ENCODE assay signal across 11 cellular contexts in the genomic region with DNA sequence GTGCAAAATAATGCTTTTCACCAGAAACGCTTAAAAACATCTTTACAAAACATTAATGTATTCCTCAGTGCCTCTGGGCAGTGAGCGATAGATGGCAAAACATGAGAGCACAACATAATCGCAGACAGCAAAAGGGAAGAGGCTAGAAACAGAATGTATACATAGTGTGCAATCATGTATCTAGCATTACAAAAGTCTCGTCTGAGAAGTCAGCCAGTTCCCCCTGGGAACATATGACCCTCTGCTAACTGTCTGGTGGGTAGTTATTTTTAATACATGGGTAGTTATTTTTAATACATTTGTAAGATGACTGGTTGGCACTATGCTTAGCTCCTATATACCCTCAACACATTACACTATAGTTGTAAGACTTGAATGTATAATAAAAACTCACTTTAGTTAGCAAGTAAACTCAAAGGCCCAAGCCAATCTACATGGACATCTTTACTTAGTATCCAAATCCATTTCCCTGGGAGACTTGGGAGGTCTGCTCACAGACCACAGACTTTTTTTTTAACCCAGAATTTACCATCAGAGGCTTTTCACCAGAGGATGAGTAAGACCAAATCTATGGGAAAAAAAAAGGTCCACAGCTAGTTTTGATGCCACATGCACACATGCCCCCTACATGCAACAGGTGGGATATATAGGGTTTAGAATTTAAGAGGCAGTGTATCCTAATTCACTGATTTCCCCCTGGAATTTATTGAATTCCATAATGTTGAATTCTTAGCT.
A peak's percentile ranks its signal among the peaks of the same experiment; 100 is the strongest.
DNase-seq lines count a peak whose midpoint lies in the region; ATAC-seq, FAIRE-seq and TF ChIP-seq lines count a peak whose summit lies in the region.
"Had no signal": no experiment of that assay in that cellular context is flagged by ENCODE, and none has a peak within 500 bp of the region (broad histone marks: within the 10 kb centered on the region; RNA-seq: fewer than 3 reads in every experiment).

No MANE protein-coding gene starts in this region.

- no peak for TF ChIP-seq POLR2A in H1 (IDR thresholded peaks at IDR 0.05; ENCODE audit: control extremely low read depth in 1 of 2, low read depth in 2 of 2, low read length in 2 of 2)
- no peak for TF ChIP-seq POLR2A in esophagus muscularis mucosa (IDR thresholded peaks at IDR 0.05; ENCODE audit: low read depth)

- H2BK12ac ChIP-seq in H1 (ENCODE audit: low read depth, low read length), result no peak overlapping the region

- no peak overlapping the region for H3K9ac ChIP-seq in H1 (replicated peaks in 1 of 4; ENCODE audit: extremely low read depth in 1 of 4, low read depth in 3 of 4, low read length in 3 of 4)

- H4K5ac ChIP-seq in H1 (ENCODE audit: insufficient read length, low read depth, low read length), result no peak overlapping the region

- H2AK5ac ChIP-seq in H1 (ENCODE audit: low read depth, low read length), result no peak overlapping the region

- no peak overlapping the region for H3K27ac Mint-ChIP-seq in osteocyte (ENCODE audit: unreplicated experiment)
- H3K27ac Mint-ChIP-seq in activated CD4-positive, alpha-beta memory T cell treated with anti-CD3 and anti-CD28 coated beads for 36 hours, result no peak overlapping the region
- H3K27ac Mint-ChIP-seq: activated naive CD4-positive, alpha-beta T cell treated with anti-CD3 and anti-CD28 coated beads for 36 hours had no signal

- intact Hi-C loops in activated CD4-positive, alpha-beta memory T cell treated with anti-CD3 and anti-CD28 coated beads for 36 hours (cut with micrococcal nuclease), result no loop called here
- intact Hi-C loops in esophagus muscularis mucosa (cut with DNase I), result no loop called here

- H2BK120ac ChIP-seq in H1 (replicated peaks; ENCODE audit: low read depth, low read length), result no peak overlapping the region

- H3K79me1 ChIP-seq in H1 (ENCODE audit: low read depth, low read length), result no peaks in the 10 kb centered on the region; the same call in 1 of the 2 replicates

- no peak overlapping the region; a peak in 1 of 4 replicates for H3K4me2 ChIP-seq in H1 (ENCODE audit: insufficient read depth in 1 of 2, low read depth in 2 of 2, low read length in 2 of 2)

- no peak overlapping the region for H3K4me3 ChIP-seq in H1 (ENCODE audit: extremely low read depth in 1 of 4, insufficient read depth in 2 of 4, low read depth in 3 of 4, low read length in 4 of 4)
- H3K4me3 ChIP-seq in esophagus muscularis mucosa, result no peak overlapping the region

- H3K9me3 Mint-ChIP-seq in osteocyte (ENCODE audit: unreplicated experiment), result no peaks in the 10 kb centered on the region
- peaks cover 4% of the 10 kb centered on the region for H3K9me3 Mint-ChIP-seq in activated CD4-positive, alpha-beta memory T cell treated with anti-CD3 and anti-CD28 coated beads for 36 hours

- peaks cover 33% of the 10 kb centered on the region for H3K4me1 Mint-ChIP-seq in osteocyte (ENCODE audit: unreplicated experiment)
- H3K4me1 Mint-ChIP-seq in activated CD4-positive, alpha-beta memory T cell treated with anti-CD3 and anti-CD28 coated beads for 36 hours (ENCODE audit: low read depth), result peaks cover 24% of the 10 kb centered on the region

- no peak overlapping the region for H3K56ac ChIP-seq in H1 (replicated peaks; ENCODE audit: insufficient read length, low read depth, low read length)

- no peak overlapping the region for H2BK15ac ChIP-seq in H1 (ENCODE audit: low read length)

- H3K4me1 ChIP-seq in H1 (replicated peaks in 1 of 4; ENCODE audit: control insufficient read depth in 3 of 4, insufficient read depth in 4 of 4, low read length in 3 of 4), result peaks cover 0 to 10% (median 6%) of the 10 kb centered on the region in 4 experiments; a peak in 3 of 7 replicates
- H3K4me1 ChIP-seq in esophagus muscularis mucosa, result peaks cover 22 to 33% (median 31%) of the 10 kb centered on the region in 4 donors

- H2BK5ac ChIP-seq in H1 (ENCODE audit: low read depth, low read length), result no peak overlapping the region

- peak; percentile 32 for TF ChIP-seq CTCF in GM12873 (IDR thresholded peaks at IDR 0.05; ENCODE audit: insufficient read depth, low read depth, low read length, missing control alignments)
- TF ChIP-seq CTCF in H1 (IDR thresholded peaks at IDR 0.05; ENCODE audit: control extremely low read depth in 1 of 3, insufficient read depth in 1 of 3, low read depth in 1 of 3, low read length in 3 of 3), result peak in 2 of 3 experiments; percentile 28 to 37; a peak in 2 of 4 replicates
- peak; percentile 24 for TF ChIP-seq CTCF in osteocyte (IDR thresholded peaks at IDR 0.05)
- TF ChIP-seq CTCF in esophagus muscularis mucosa (IDR thresholded peaks at IDR 0.05), result no peak

- H3K18ac ChIP-seq in H1 (ENCODE audit: extremely low read depth, low read length), result no peak overlapping the region

- no peak for FAIRE-seq in H1 (lab: Jason Lieb, UNC)

- H3K36me3 Mint-ChIP-seq in osteocyte (ENCODE audit: unreplicated experiment), result peaks cover 2% of the 10 kb centered on the region
- H3K36me3 Mint-ChIP-seq in activated CD4-positive, alpha-beta memory T cell treated with anti-CD3 and anti-CD28 coated beads for 36 hours, result peaks cover 7% of the 10 kb centered on the region

- H4K8ac ChIP-seq in H1 (ENCODE audit: extremely low read depth, insufficient read depth, low read length), result no peak overlapping the region

- no peak for TF ChIP-seq EP300 in H1 (IDR thresholded peaks at IDR 0.05; ENCODE audit: borderline replicate concordance in 1 of 2, low read depth in 2 of 2, low read length in 2 of 2)
- no peak for TF ChIP-seq EP300 in esophagus muscularis mucosa (IDR thresholded peaks at IDR 0.05)

- peaks cover 0 to 59% of the 10 kb centered on the region in 2 experiments; a peak in 2 of 4 replicates for H3K79me2 ChIP-seq in H1 (ENCODE audit: control insufficient read depth in 1 of 2, insufficient read depth in 2 of 2, low read length in 2 of 2)

- CTCF ChIA-PET in H1 (lab: Charles Lee; ENCODE audit: partially characterized antibody), result interaction anchor here (0.6 to 1.8 kb wide), 25 partner anchors 8 to 167 kb away, joined by 3 to 7 read pairs (median 4); no protein-coding TSS in a partner anchor
- CTCF ChIA-PET in activated CD4-positive, alpha-beta memory T cell treated with anti-CD3 and anti-CD28 coated beads for 36 hours (lab: Charles Lee), result interaction anchor here (1.9 kb wide), 1 partner anchor 32 kb away, joined by 14 read pairs; no protein-coding TSS in a partner anchor

- 78% methylated on average over 4 of the region's 4 CpGs; no CpG with 5 or more reads in 1 of the 2 experiments for WGBS in H1 (ENCODE audit: extremely low coverage in 1 of 2, insufficient coverage in 1 of 2, insufficient read length in 1 of 2, insufficient replicate concordance in 2 of 2, low coverage in 1 of 2, low lambda C conversion rate in 2 of 2, missing lambda C conversion rate in 1 of 2), 2 experiments
- WGBS in esophagus muscularis mucosa, result 87% methylated on average over 4 of the region's 4 CpGs

- H3K27me3 ChIP-seq in H1 (replicated peaks in 1 of 4; ENCODE audit: control insufficient read depth in 3 of 4, extremely low read depth in 1 of 4, insufficient read depth in 3 of 4, low read length in 3 of 4) (no peaks in the 10 kb centered on the region), esophagus muscularis mucosa (no peaks in the 10 kb centered on the region)

- peaks cover 2 to 4% of the 10 kb centered on the region in 2 experiments for H4K20me1 ChIP-seq in H1 (replicated peaks in 1 of 2; ENCODE audit: control insufficient read depth in 1 of 2, insufficient read depth in 2 of 2, low read length in 2 of 2)

- POLR2A ChIA-PET in H1 (lab: Charles Lee; ENCODE audit: partially characterized antibody), result interaction anchor here (0.9 kb wide), 1 partner anchor 129 kb away, joined by 3 read pairs; no protein-coding TSS in a partner anchor
- POLR2A ChIA-PET in activated CD4-positive, alpha-beta memory T cell treated with anti-CD3 and anti-CD28 coated beads for 36 hours (lab: Charles Lee), result interaction anchor here (0.5 kb wide), 1 partner anchor 511 kb away, joined by 6 read pairs; no protein-coding TSS in a partner anchor

- H3K14ac ChIP-seq in H1 (ENCODE audit: insufficient read length), result no peak overlapping the region

- no peak overlapping the region for H2BK20ac ChIP-seq in H1 (ENCODE audit: low read length)

- H3K4me3 Mint-ChIP-seq in osteocyte (ENCODE audit: unreplicated experiment), result no peak overlapping the region
- H3K4me3 Mint-ChIP-seq in activated CD4-positive, alpha-beta memory T cell treated with anti-CD3 and anti-CD28 coated beads for 36 hours, result no peak overlapping the region
- H3K4me3 Mint-ChIP-seq: activated naive CD4-positive, alpha-beta T cell treated with anti-CD3 and anti-CD28 coated beads for 36 hours had no signal

- H3K4ac ChIP-seq in H1 (replicated peaks; ENCODE audit: insufficient read length, low read depth, low read length), result no peak overlapping the region

- DNase-seq in NCI-H226 (peak; percentile 53), H1 (ENCODE audit: low read depth in 1 of 2, low spot score in 2 of 2) (no peak), osteocyte (ENCODE audit: extremely low spot score, unreplicated experiment) (no peak), esophagus muscularis mucosa (ENCODE audit: extremely low spot score) (no peak), cortex of kidney (lab: John Stamatoyannopoulos, UW) (no peak)
- no peak for DNase-seq in activated CD4-positive, alpha-beta memory T cell treated with anti-CD3 and anti-CD28 coated beads for 36 hours
- DNase-seq: activated naive CD4-positive, alpha-beta T cell treated with anti-CD3 and anti-CD28 coated beads for 36 hours; H7; NCI-H524 treated with DMSO at 0.1 percent for 48 hours had no signal

- H3K9me3 ChIP-seq in H1 (ENCODE audit: insufficient read depth in 2 of 2, low read depth in 1 of 2, low read length in 1 of 2) (no peaks in the 10 kb centered on the region), esophagus muscularis mucosa (no peaks in the 10 kb centered on the region)

- H3K27me3 Mint-ChIP-seq in osteocyte (ENCODE audit: unreplicated experiment), result no peaks in the 10 kb centered on the region
- no peaks in the 10 kb centered on the region for H3K27me3 Mint-ChIP-seq in activated CD4-positive, alpha-beta memory T cell treated with anti-CD3 and anti-CD28 coated beads for 36 hours

- no peak overlapping the region for H3K23ac ChIP-seq in H1 (ENCODE audit: insufficient read length)

- H4K91ac ChIP-seq in H1 (replicated peaks; ENCODE audit: insufficient read length, low read length), result no peak overlapping the region

- ATAC-seq in GM18873 (IDR thresholded peaks at IDR 0.05; ENCODE audit: low FRiP score, unreplicated experiment), result no peak

- H3K36me3 ChIP-seq in H1 (ENCODE audit: control insufficient read depth in 2 of 4, insufficient read depth in 4 of 4, low read length in 3 of 4) (no peaks in the 10 kb centered on the region), esophagus muscularis mucosa (no peaks in the 10 kb centered on the region)

- no peak overlapping the region for H2AFZ ChIP-seq in H1 (ENCODE audit: low read length)

- no peaks in the 10 kb centered on the region for H3K23me2 ChIP-seq in H1 (ENCODE audit: low read depth, low read length)

- peak; percentile 35 to 48 for TF ChIP-seq RAD21 in H1 (IDR thresholded peaks at IDR 0.05 in 1 of 2, conservative IDR thresholded peaks at IDR 0.05 in 1 of 2; ENCODE audit: low read depth in 2 of 2, low read length in 2 of 2)

- no peak overlapping the region for H3K27ac ChIP-seq in H1 (ENCODE audit: low read depth, low read length)
- no peak overlapping the region for H3K27ac ChIP-seq in esophagus muscularis mucosa (replicated peaks in 1 of 4)

TF ChIP-seq in H1, 55 proteins besides CTCF, POLR2A, EP300 and RAD21 (continues in another document):
- TF ChIP-seq POLR2AphosphoS5 (IDR thresholded peaks at IDR 0.05; ENCODE audit: low read depth, low read length) (no peak), RFX5 (IDR thresholded peaks at IDR 0.05; ENCODE audit: borderline replicate concordance, low read depth, low read length) (no peak)

Comparison
In these comparisons a context has a peak if more than half of its experiments do, and no peak if none do; other contexts are left out.
1. CTCF ChIP-seq: peak in GM12873 (single experiment), H1 (2 of 3) and osteocyte (single experiment); none in esophagus muscularis mucosa (0 of 3).